ENCODE assay signal across 1 cellular context in genomic region chr1:117653195-117653594, GRCh38.
TF ChIP-seq lines count a peak whose summit lies in the region.

No MANE protein-coding gene starts in this region.

TF ChIP-seq in IMR-90, 13 proteins besides CTCF, POLR2A, EP300 and RAD21 (continued from another document):
- no peak for TF ChIP-seq RCOR1 (IDR thresholded peaks at IDR 0.05; ENCODE audit: insufficient replicate concordance, low read length)
- TF ChIP-seq CEBPB (IDR thresholded peaks at IDR 0.05; ENCODE audit: low read depth, low read length): no peak
- TF ChIP-seq CHD1 (IDR thresholded peaks at IDR 0.05; ENCODE audit: low read depth, low read length): no peak
- TF ChIP-seq MXI1 (IDR thresholded peaks at IDR 0.05; ENCODE audit: borderline replicate concordance, low read depth, low read length): no peak
- TF ChIP-seq NFE2L2 (IDR thresholded peaks at IDR 0.05; ENCODE audit: low read depth, low read length): no peak
- TF ChIP-seq MAFK (IDR thresholded peaks at IDR 0.05; ENCODE audit: low read depth, low read length): no peak
- TF ChIP-seq FOS (IDR thresholded peaks at IDR 0.05; ENCODE audit: low read depth, low read length): no peak
- no peak for TF ChIP-seq USF2 (IDR thresholded peaks at IDR 0.05; ENCODE audit: low read depth, low read length)
